In genomic region chr5:81788271-81788670, GRCh38 we compare ENCODE assay signal across 15 cellular contexts. TPM values are rescaled to one million over a fixed set of nuclear protein-coding genes. Genes with fewer than 3 reads are reported as not detected.
DNase-seq lines count a peak whose midpoint lies in the region; ATAC-seq and TF ChIP-seq lines count a peak whose summit lies in the region.
"Had no signal": no experiment of that assay in that cellular context is flagged by ENCODE, and none has a peak within 500 bp of the region (broad histone marks: within the 10 kb centered on the region; RNA-seq: fewer than 3 reads in every experiment).

No MANE protein-coding gene starts in this region.

- H4K20me1 ChIP-seq in BLaER1 (no peaks in the 10 kb centered on the region), OCI-LY7 (ENCODE audit: insufficient read depth, low read length) (no peaks in the 10 kb centered on the region)

- H3K27ac ChIP-seq in BLaER1 (no peak overlapping the region), OCI-LY7 (ENCODE audit: low read depth, low read length, poor library complexity, severe bottlenecking) (peak overlapping the region; percentile 26), esophagus squamous epithelium (peak overlapping the region in 3 of 4 donors; percentile 47 to 81 (median 72)), parathyroid adenoma (peak overlapping the region; percentile 21)

- H3K79me2 ChIP-seq in OCI-LY7 (ENCODE audit: insufficient read depth, low read depth, low read length) (no peaks in the 10 kb centered on the region), parathyroid adenoma (no peaks in the 10 kb centered on the region)

- H3K4me2 ChIP-seq in BLaER1 = peak overlapping the region; percentile 45
- H3K4me2 ChIP-seq in OCI-LY7 (ENCODE audit: low read length) = peak overlapping the region; percentile 64
- H3K4me2 ChIP-seq in parathyroid adenoma (ENCODE audit: low read length) = peak overlapping the region; percentile 32

- no peak for DNase-seq in OCI-LY7 (ENCODE audit: low spot score)
- DNase-seq in esophagus squamous epithelium (lab: John Stamatoyannopoulos, UW) = no peak
- no peak for DNase-seq in MG63
- DNase-seq in HAP-1 (ENCODE audit: low spot score in 2 of 2) = no peak
- DNase-seq in NCI-H2196 treated with DMSO at 0.1 percent for 48 hours (lab: John Stamatoyannopoulos, UW; ENCODE audit: unreplicated experiment) = no peak
- DNase-seq: activated CD8-positive, alpha-beta T cell treated with anti-CD3 and anti-CD28 coated beads, Interleukin-2, amount 10 ng/mL, durations not matched to agents 7 days and 5 days; activated naive CD4-positive, alpha-beta T cell treated with Interleukin-2 at 50 U/mL for 16 hours; kidney; natural killer cell; stimulated activated CD8-positive, alpha-beta memory T cell treated with anti-CD3 and anti-CD28 coated beads, Interleukin-4, amount 100 ng/mL, for 48 hours; T-helper 9 cell had no signal

- TF ChIP-seq POLR2A in esophagus squamous epithelium (IDR thresholded peaks at IDR 0.05) = no peak

- no peaks in the 10 kb centered on the region for H3K27me3 ChIP-seq in BLaER1
- H3K27me3 ChIP-seq in esophagus squamous epithelium = no peaks in the 10 kb centered on the region
- H3K27me3 ChIP-seq in parathyroid adenoma (ENCODE audit: control insufficient read depth, insufficient read depth, low read length) = no peaks in the 10 kb centered on the region
- no peaks in the 10 kb centered on the region for H3K27me3 ChIP-seq in MG63
- no peaks in the 10 kb centered on the region for H3K27me3 ChIP-seq in HAP-1 (ENCODE audit: low read depth)

- H3K9me2 ChIP-seq in OCI-LY7 (ENCODE audit: insufficient read depth, low read length) = no peaks in the 10 kb centered on the region

- CTCF ChIA-PET in OCI-LY7 (lab: Charles Lee; ENCODE audit: unreplicated experiment) = no interaction called here

- peaks cover 20% of the 10 kb centered on the region for H3K4me1 ChIP-seq in BLaER1
- peaks cover 22% of the 10 kb centered on the region for H3K4me1 ChIP-seq in OCI-LY7 (ENCODE audit: insufficient read depth, low read length, poor library complexity, severe bottlenecking)
- H3K4me1 ChIP-seq in esophagus squamous epithelium = peaks cover 16 to 43% (median 30%) of the 10 kb centered on the region in 3 donors
- peaks cover 24% of the 10 kb centered on the region for H3K4me1 ChIP-seq in parathyroid adenoma
- peaks cover 27% of the 10 kb centered on the region for H3K4me1 ChIP-seq in HAP-1

- 20 to 29% methylated on average over 3 of the region's 3 CpGs for WGBS in esophagus squamous epithelium, 2 donors

- H2AFZ ChIP-seq in OCI-LY7 (ENCODE audit: low read length) (peak overlapping the region; percentile 80; the same call in 1 of the 2 replicates), parathyroid adenoma (peak overlapping the region; percentile 76)

- in situ Hi-C loops in HAP-1 (cut with MboI; ENCODE audit: low sequenced_read_pairs) = loop anchor here (5.0 kb wide), 1 partner anchor 59 kb away; no protein-coding TSS in a partner anchor

- H3K36me3 ChIP-seq in BLaER1 (no peaks in the 10 kb centered on the region), OCI-LY7 (ENCODE audit: insufficient read depth, low read length) (no peaks in the 10 kb centered on the region), esophagus squamous epithelium (no peaks in the 10 kb centered on the region), parathyroid adenoma (ENCODE audit: control insufficient read depth, insufficient read depth, low read length) (no peaks in the 10 kb centered on the region), MG63 (no peaks in the 10 kb centered on the region), HAP-1 (replicated peaks) (no peaks in the 10 kb centered on the region)

- intact Hi-C loops in OCI-LY7 (cut with micrococcal nuclease; ENCODE audit: unreplicated experiment) (no loop called here), esophagus squamous epithelium (cut with DNase I) (loop anchor here (5.0 kb wide), 2 partner anchors 36 to 64 kb away; partner anchors contain the start of gene SSBP2)

- BruUV-seq in OCI-LY7 (replicated peaks; lab: Mats Ljungman, UMichigan) = no TSS peak

- H3K4me3 ChIP-seq in BLaER1 (no peak overlapping the region), OCI-LY7 (ENCODE audit: low read depth, low read length, poor library complexity, severe bottlenecking) (peak overlapping the region; percentile 20), esophagus squamous epithelium (peak overlapping the region in 1 of 4 donors; percentile 27), parathyroid adenoma (ENCODE audit: low read depth, low read length) (peak overlapping the region; percentile 8), MG63 (no peak overlapping the region), HAP-1 (no peak overlapping the region)

- no peaks in the 10 kb centered on the region for H3K9me3 ChIP-seq in BLaER1
- H3K9me3 ChIP-seq in OCI-LY7 (ENCODE audit: low read length) = no peaks in the 10 kb centered on the region
- H3K9me3 ChIP-seq in esophagus squamous epithelium = no peaks in the 10 kb centered on the region
- H3K9me3 ChIP-seq in parathyroid adenoma (ENCODE audit: control insufficient read depth, low read length) = no peaks in the 10 kb centered on the region
- no peaks in the 10 kb centered on the region for H3K9me3 ChIP-seq in MG63
- no peaks in the 10 kb centered on the region for H3K9me3 ChIP-seq in HAP-1

- no peak for ATAC-seq in HG02870 (IDR thresholded peaks at IDR 0.05; ENCODE audit: unreplicated experiment)
- ATAC-seq: activated CD8-positive, alpha-beta T cell treated with anti-CD3 and anti-CD28 coated beads, Interleukin-2, amount 10 ng/mL, durations not matched to agents 7 days and 5 days; natural killer cell; PC-3 had no signal

- POLR2A ChIA-PET in OCI-LY7 (lab: Charles Lee) = interaction anchor here (0.7 to 5.5 kb wide), 10 partner anchors 9 to 272 kb away, joined by 3 to 47 read pairs (median 5); no protein-coding TSS in a partner anchor

- H3K9ac ChIP-seq in BLaER1 (no peak overlapping the region), parathyroid adenoma (no peak overlapping the region)

- no peak for TF ChIP-seq CTCF in OCI-LY7 (conservative IDR thresholded peaks at IDR 0.05; ENCODE audit: low read length)
- TF ChIP-seq CTCF in esophagus squamous epithelium (IDR thresholded peaks at IDR 0.05) = no peak
- no peak for TF ChIP-seq CTCF in parathyroid adenoma (IDR thresholded peaks at IDR 0.05)

RNA-seq across cellular contexts. Expression of gene SSBP2, which starts 37.4 kb away (rescaled TPM):
- 131 and 172 TPM in 2 replicates for total RNA-seq in OCI-LY7 (2014; rRNA removed; shearing (Covaris generic))
- 140 and 160 TPM in 2 replicates for total RNA-seq in OCI-LY7 (2022)
- 10 to 100 TPM; 17.1 to 80.3 (median 24.2) TPM for total RNA-seq in esophagus squamous epithelium
- total RNA-seq in MG63 (2014; rRNA removed; shearing (Covaris generic); ENCODE audit: low replicate concordance) = 12.3 and 13.8 TPM in 2 replicates

Comparison
In these comparisons a context has a peak if more than half of its experiments do, and no peak if none do; other contexts are left out.
1. H3K4me3 ChIP-seq: peak in OCI-LY7 (single experiment) and parathyroid adenoma (single experiment); none in BLaER1 (single experiment), MG63 (single experiment) and HAP-1 (single experiment).
2. Peak in every context shown above with its lines, with median percentiles within 50 percentile points of each other: H3K4me2 ChIP-seq.